ENCODE assay signal across 16 cellular contexts in the genomic region with DNA sequence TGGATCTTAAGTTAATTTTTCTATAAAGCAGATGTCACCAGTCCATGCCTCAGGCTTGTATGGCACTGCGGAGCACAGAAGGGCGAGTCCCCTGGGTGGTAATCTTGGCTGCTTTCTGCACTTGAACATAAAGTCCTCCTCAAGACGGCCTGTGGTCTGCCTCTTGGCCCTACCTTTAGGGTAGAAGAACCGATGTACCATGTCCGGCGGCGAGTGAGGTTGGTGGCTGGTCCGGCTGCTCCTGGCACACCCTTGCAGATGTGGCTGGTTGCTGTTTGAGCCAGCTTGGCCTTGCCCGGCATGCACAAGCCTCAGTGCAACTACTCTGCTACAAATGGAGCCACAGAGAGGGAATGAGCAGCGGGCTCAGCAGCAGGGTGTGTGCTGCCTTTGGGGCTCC. TPM values are rescaled to one million over a fixed set of nuclear protein-coding genes. Genes with fewer than 3 reads are reported as not detected.
"Had no signal": no experiment of that assay in that cellular context is flagged by ENCODE, and none has a peak within 500 bp of the region (broad histone marks: within the 10 kb centered on the region; RNA-seq: fewer than 3 reads in every experiment).

No MANE protein-coding gene starts in this region.

RNA-seq across cellular contexts. Expression of a gene that starts 56.3 kb away (rescaled TPM):
- total RNA-seq: activated naive CD4-positive, alpha-beta T cell treated with anti-CD3 and anti-CD28 coated beads for 36 hours; activated naive CD4-positive, alpha-beta T cell treated with anti-CD3 and anti-CD28 coated beads, Interleukin-2, amount 50 U/mL, for 72 hours; activated naive CD8-positive, alpha-beta T cell treated with anti-CD3 and anti-CD28 coated beads for 36 hours; activated naive CD8-positive, alpha-beta T cell treated with anti-CD3 and anti-CD28 coated beads, Interleukin-2, amount 10 ng/mL, durations not matched to agents 7 days and 5 days; activated T-cell treated with anti-CD3 and anti-CD28 coated beads, Interleukin-2, amount 50 U/mL, for 4 hours; activated T-cell treated with anti-CD3 and anti-CD28 coated beads, Interleukin-2, amount 50 U/mL, for 72 hours; activated T-helper 1 cell treated with anti-CD3 and anti-CD28 coated beads, Interleukin-12 subunit alpha, Interleukin-12 subunit beta, Interleukin-2, Interleukin-4 antibody, amounts not matched to agents 30 ng/mL and 10 ng/mL and 1 ng/mL, durations not matched to agents 14 hours and 24 hours and 36 hours; activated T-helper 17 cell treated with anti-CD3 and anti-CD28 coated beads, Interleukin-2, amount 50 U/mL, for 72 hours; activated T-helper 2 cell treated with anti-CD3 and anti-CD28 coated beads, Interferon-gamma antibody, Interleukin-2, Interleukin-4, amounts not matched to agents 10 μg/mL and 5 μg/mL and 100 μg/mL, durations not matched to agents 14 hours and 24 hours and 36 hours; adrenal gland; aorta; ascending aorta; astrocyte; breast epithelium; bronchial epithelial cell had no signal
- polyA plus RNA-seq: adipose tissue, adrenal gland, aorta had no signal
